ENCODE assay signal across 1 cellular context in the genomic region with DNA sequence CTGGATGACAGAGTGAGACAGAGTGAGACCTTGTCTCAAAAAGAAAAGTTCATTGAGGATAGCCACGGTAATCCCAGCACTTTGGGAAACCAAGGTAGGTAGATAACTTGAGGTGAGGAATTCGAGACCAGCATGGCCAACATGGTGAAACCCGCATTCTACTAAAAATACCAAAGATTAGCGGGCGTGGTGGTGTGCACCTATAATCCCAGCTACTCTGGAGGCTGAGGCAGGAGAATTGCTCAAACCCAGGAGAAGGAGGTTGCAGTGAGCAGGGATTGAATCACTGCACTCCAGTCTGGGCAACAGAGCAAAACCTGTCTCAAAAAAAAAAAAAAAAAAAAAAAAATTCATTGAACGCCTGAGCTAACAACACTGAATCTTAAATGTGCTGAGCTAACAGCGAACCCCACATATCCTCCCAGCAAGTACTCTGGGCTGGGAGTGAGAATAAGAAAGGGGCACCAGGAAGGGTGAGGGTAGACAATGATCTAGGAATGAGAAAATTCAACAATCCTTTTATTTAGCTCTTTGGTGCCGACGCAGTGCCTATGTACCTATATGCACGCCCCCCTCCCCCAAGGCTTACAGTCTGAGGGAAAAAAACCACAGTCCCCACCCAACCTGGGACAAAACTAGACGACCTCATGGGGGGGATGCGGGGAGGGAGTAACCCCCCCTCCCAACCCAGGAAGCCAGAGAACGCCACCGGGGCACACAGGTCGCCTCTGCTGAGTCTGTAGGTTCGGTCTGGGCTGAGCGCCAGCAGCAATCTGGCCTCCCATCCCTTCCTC.
TF ChIP-seq lines count a peak whose summit lies in the region.

No MANE protein-coding gene starts in this region.

TF ChIP-seq in IMR-90, 13 proteins besides CTCF, POLR2A, EP300 and RAD21:
- TF ChIP-seq FOS (IDR thresholded peaks at IDR 0.05; ENCODE audit: low read depth, low read length) = no peak
- TF ChIP-seq MAFK (IDR thresholded peaks at IDR 0.05; ENCODE audit: low read depth, low read length) = no peak
- TF ChIP-seq BHLHE40 (IDR thresholded peaks at IDR 0.05; ENCODE audit: low read depth, low read length) = no peak
- TF ChIP-seq, protein P1, sequence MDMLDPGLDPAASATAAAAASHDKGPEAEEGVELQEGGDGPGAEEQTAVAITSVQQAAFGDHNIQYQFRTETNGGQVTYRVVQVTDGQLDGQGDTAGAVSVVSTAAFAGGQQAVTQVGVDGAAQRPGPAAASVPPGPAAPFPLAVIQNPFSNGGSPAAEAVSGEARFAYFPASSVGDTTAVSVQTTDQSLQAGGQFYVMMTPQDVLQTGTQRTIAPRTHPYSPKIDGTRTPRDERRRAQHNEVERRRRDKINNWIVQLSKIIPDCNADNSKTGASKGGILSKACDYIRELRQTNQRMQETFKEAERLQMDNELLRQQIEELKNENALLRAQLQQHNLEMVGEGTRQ (IDR thresholded peaks at IDR 0.05; ENCODE audit: low read depth, low read length) = no peak
- no peak for TF ChIP-seq NFE2L2 (IDR thresholded peaks at IDR 0.05; ENCODE audit: low read depth, low read length)
